ENCODE assay signal across 13 cellular contexts in genomic region chr4:139593091-139593564, GRCh38. TPM values are rescaled to one million over a fixed set of nuclear protein-coding genes. Genes with fewer than 3 reads are reported as not detected.
A peak's percentile ranks its signal among the peaks of the same experiment; 100 is the strongest.
DNase-seq lines count a peak whose midpoint lies in the region; ATAC-seq and TF ChIP-seq lines count a peak whose summit lies in the region.
"Had no signal": no experiment of that assay in that cellular context is flagged by ENCODE, and none has a peak within 500 bp of the region (broad histone marks: within the 10 kb centered on the region; RNA-seq: fewer than 3 reads in every experiment).

No MANE protein-coding gene starts in this region.

- TF ChIP-seq EP300 in ovary (IDR thresholded peaks at IDR 0.05), result no peak

- H3K4me3 ChIP-seq in fibroblast of pulmonary artery (replicated peaks; ENCODE audit: low read depth, low read length), result no peak overlapping the region
- no peak overlapping the region for H3K4me3 ChIP-seq in ovary
- no peak overlapping the region for H3K4me3 ChIP-seq in vagina

- H3K36me3 ChIP-seq in ovary (no peaks in the 10 kb centered on the region), vagina (no peaks in the 10 kb centered on the region)

- 2 to 31% (median 8%) methylated on average over 4 of the region's 4 CpGs for WGBS in ovary, 3 donors

- no peaks in the 10 kb centered on the region for H3K9me3 ChIP-seq in ovary
- no peaks in the 10 kb centered on the region for H3K9me3 ChIP-seq in vagina

- TF ChIP-seq CTCF in fibroblast of pulmonary artery (IDR thresholded peaks at IDR 0.05; ENCODE audit: low read length, missing control alignments) (no peak), ovary (IDR thresholded peaks at IDR 0.05) (no peak), vagina (IDR thresholded peaks at IDR 0.05) (no peak)

- no peak overlapping the region for H3K27ac ChIP-seq in ovary
- H3K27ac ChIP-seq in vagina, result no peak overlapping the region

- peaks cover 6% of the 10 kb centered on the region for H3K4me1 ChIP-seq in ovary (ENCODE audit: insufficient read depth)
- peaks cover 16% of the 10 kb centered on the region for H3K4me1 ChIP-seq in vagina

- H3K27me3 ChIP-seq in ovary (no peaks in the 10 kb centered on the region), vagina (no peaks in the 10 kb centered on the region)

- DNase-seq in EH (ENCODE audit: low read depth), result peak; percentile 71
- peak; percentile 76 for DNase-seq in NCI-H226
- peak; percentile 73 for DNase-seq in fibroblast of pulmonary artery (ENCODE audit: low read depth)
- DNase-seq in ovary, result peak in 3 of 5 donors; percentile 25 to 59 (median 28)
- no peak for DNase-seq in erythroblast (lab: John Stamatoyannopoulos, UW)
- DNase-seq in vagina (ENCODE audit: extremely low spot score in 2 of 2), result no peak
- no peak for DNase-seq in activated CD8-positive, alpha-beta memory T cell treated with anti-CD3 and anti-CD28 coated beads, Interleukin-2, amount 50 U/mL, for 48 hours
- DNase-seq: activated T-cell treated with anti-CD3 and anti-CD28 coated beads, Interleukin-2, amount 50 U/mL, for 4 hours; central memory CD4-positive, alpha-beta T cell; NCI-H526; SHP77 treated with DMSO at 0.1 percent for 48 hours had no signal

- TF ChIP-seq POLR2A in ovary (IDR thresholded peaks at IDR 0.05) (no peak), erythroblast (IDR thresholded peaks at IDR 0.05; ENCODE audit: low read length) (no peak), vagina (IDR thresholded peaks at IDR 0.05) (no peak)

- ATAC-seq in HG03521 (IDR thresholded peaks at IDR 0.05; ENCODE audit: unreplicated experiment), result no peak
- ATAC-seq: activated CD4-positive, CD25-positive, alpha-beta regulatory T cell treated with anti-CD3 and anti-CD28 coated beads, Interleukin-2, amount 50 U/mL, for 24 hours; activated T-cell treated with anti-CD3 and anti-CD28 coated beads, Interleukin-2, amount 50 U/mL, for 4 hours had no signal

- intact Hi-C loops in ovary (cut with DNase I) (loop anchor here in 1 of 4 donors (10.0 kb wide), 1 partner anchor 52 kb away; no protein-coding TSS in a partner anchor), vagina (cut with DNase I) (no loop called here)

RNA-seq across cellular contexts. Expression of gene SETD7, which starts 37.1 kb away (rescaled TPM):
- total RNA-seq in ovary, result 10 to 100 TPM; 21.3 to 37.2 (median 32.8) TPM
- 10 to 100 TPM; 14.3 to 52.4 TPM for polyA plus RNA-seq in ovary
- 51.8 TPM for total RNA-seq in vagina

Comparison
In these comparisons a context has a peak if more than half of its experiments do, and no peak if none do; other contexts are left out.
1. DNase-seq: peak in EH (single experiment), NCI-H226 (single experiment), fibroblast of pulmonary artery (single experiment) and ovary (3 of 5); none in erythroblast (0 of 2), vagina (0 of 2) and activated CD8-positive, alpha-beta memory T cell treated with anti-CD3 and anti-CD28 coated beads, Interleukin-2, amount 50 U/mL, for 48 hours (single experiment).